In the genomic region with DNA sequence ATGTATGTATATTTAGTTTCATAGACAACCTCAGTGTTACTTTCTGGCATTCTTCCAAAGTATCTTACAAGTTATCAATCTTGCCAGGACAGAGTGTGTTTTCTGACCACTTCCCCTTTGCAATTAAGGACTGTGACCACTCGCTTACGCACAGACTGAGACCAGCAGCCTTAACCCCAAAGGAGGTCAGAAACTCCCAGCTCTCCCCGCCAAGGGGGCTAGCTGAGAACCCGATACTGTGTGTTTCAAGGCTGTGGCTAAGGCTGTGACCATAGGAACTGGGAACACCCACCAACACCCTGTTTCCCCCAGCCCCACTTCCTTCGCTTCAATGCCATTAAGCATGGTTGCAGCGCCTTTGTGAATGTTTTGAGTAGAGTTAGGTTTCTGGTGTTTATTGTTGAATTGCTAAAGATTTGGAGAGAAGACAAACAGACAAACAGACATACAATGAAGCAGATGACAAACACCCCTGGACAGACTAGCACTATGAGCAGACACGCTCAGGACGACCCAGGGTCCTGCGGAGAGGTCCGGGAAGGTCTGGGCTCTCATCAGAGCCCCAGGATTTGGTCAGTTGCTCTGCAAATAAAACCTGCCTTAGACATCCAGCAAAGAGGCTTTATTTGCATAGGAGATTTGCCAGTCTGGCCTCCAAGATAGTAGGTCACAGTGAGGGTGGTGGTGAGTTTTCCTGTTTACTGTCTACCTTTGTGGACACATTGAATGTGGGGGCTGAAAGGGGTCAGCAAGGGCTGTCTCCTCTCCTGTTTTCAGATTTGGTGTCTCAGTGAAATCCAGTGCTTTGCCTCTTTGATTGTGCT, we compare ENCODE assay signal across 8 cellular contexts. TPM values are rescaled to one million over a fixed set of nuclear protein-coding genes. Genes with fewer than 3 reads are reported as not detected.
DNase-seq lines count a peak whose midpoint lies in the region; ATAC-seq lines count a peak whose summit lies in the region.

No MANE protein-coding gene starts in this region.

- ATAC-seq in HG03039 (IDR thresholded peaks at IDR 0.05; ENCODE audit: unreplicated experiment) (peak; percentile 79), T-cell (replicated peaks in 1 of 4) (no peak)

- no peaks in the 10 kb centered on the region for H3K9me3 Mint-ChIP-seq in T-cell
- no peaks in the 10 kb centered on the region for H3K9me3 Mint-ChIP-seq in activated CD4-positive, alpha-beta memory T cell treated with anti-CD3 and anti-CD28 coated beads for 36 hours

- H3K4me3 Mint-ChIP-seq in T-cell, result no peak overlapping the region
- H3K4me3 Mint-ChIP-seq in activated CD4-positive, alpha-beta memory T cell treated with anti-CD3 and anti-CD28 coated beads for 36 hours, result no peak overlapping the region

- no peak overlapping the region for H3K27ac Mint-ChIP-seq in T-cell
- H3K27ac Mint-ChIP-seq in activated CD4-positive, alpha-beta memory T cell treated with anti-CD3 and anti-CD28 coated beads for 36 hours, result no peak overlapping the region

- peaks cover 0 to 2% (median 0%) of the 10 kb centered on the region in 3 donors for H3K4me1 Mint-ChIP-seq in T-cell
- peaks cover 22% of the 10 kb centered on the region for H3K4me1 Mint-ChIP-seq in activated CD4-positive, alpha-beta memory T cell treated with anti-CD3 and anti-CD28 coated beads for 36 hours (ENCODE audit: low read depth)

- CTCF ChIA-PET in T-cell (lab: Charles Lee), result no interaction called here
- CTCF ChIA-PET in activated CD4-positive, alpha-beta memory T cell treated with anti-CD3 and anti-CD28 coated beads for 36 hours (lab: Charles Lee), result no interaction called here

- intact Hi-C loops in activated CD4-positive, alpha-beta memory T cell treated with anti-CD3 and anti-CD28 coated beads for 36 hours (cut with micrococcal nuclease), result no loop called here

- H3K27me3 Mint-ChIP-seq in T-cell, result peaks cover 0 to 4% of the 10 kb centered on the region in 2 donors
- H3K27me3 Mint-ChIP-seq in activated CD4-positive, alpha-beta memory T cell treated with anti-CD3 and anti-CD28 coated beads for 36 hours, result peaks cover 2% of the 10 kb centered on the region

- peak; percentile 71 for DNase-seq in GM19238 (ENCODE audit: insufficient read length, low spot score)
- peak in 20 of 34 experiments; percentile 1 to 57 (median 10) for DNase-seq in T-cell
- peak; percentile 27 for DNase-seq in mucosa of gallbladder (ENCODE audit: low spot score)
- DNase-seq in NCI-H1417 treated with DMSO at 0.1 percent for 48 hours (lab: John Stamatoyannopoulos, UW), result no peak
- DNase-seq in GOT3 (lab: John Stamatoyannopoulos, UW), result no peak
- no peak for DNase-seq in activated CD4-positive, alpha-beta memory T cell treated with anti-CD3 and anti-CD28 coated beads for 36 hours
- DNase-seq in DMS153 (lab: John Stamatoyannopoulos, UW), result no peak

- POLR2A ChIA-PET in T-cell (lab: Charles Lee), result no interaction called here
- POLR2A ChIA-PET in activated CD4-positive, alpha-beta memory T cell treated with anti-CD3 and anti-CD28 coated beads for 36 hours (lab: Charles Lee), result interaction anchor here (1.3 kb wide), 1 partner anchor 13 kb away, joined by 3 read pairs; no protein-coding TSS in a partner anchor

- H3K36me3 Mint-ChIP-seq in T-cell, result no peaks in the 10 kb centered on the region
- H3K36me3 Mint-ChIP-seq in activated CD4-positive, alpha-beta memory T cell treated with anti-CD3 and anti-CD28 coated beads for 36 hours, result no peaks in the 10 kb centered on the region

RNA-seq across cellular contexts. Expression of gene TNFSF11, which starts 25.0 kb away (rescaled TPM):
- total RNA-seq in T-cell, result 1 to 10 TPM in 1 of 5 donors, under 1 TPM in 3, not detected in 1; 0.21 to 1.3 (median 0.50) TPM
- 0.95 TPM for total RNA-seq in mucosa of gallbladder
- 1 to 10 TPM; 3.7 to 4.5 TPM for total RNA-seq in activated CD4-positive, alpha-beta memory T cell treated with anti-CD3 and anti-CD28 coated beads for 36 hours

Comparison
In these comparisons a context has a peak if more than half of its experiments do, and no peak if none do; other contexts are left out.
1. DNase-seq: peak in GM19238 (single experiment), T-cell (20 of 34) and mucosa of gallbladder (single experiment); none in NCI-H1417 treated with DMSO at 0.1 percent for 48 hours (single experiment), GOT3 (single experiment), activated CD4-positive, alpha-beta memory T cell treated with anti-CD3 and anti-CD28 coated beads for 36 hours (single experiment) and DMS153 (single experiment).